24 cellular contexts compared by ENCODE assay signal in genomic region chr10:63600540-63600939, GRCh38.
"Had no signal": no experiment of that assay in that cellular context is flagged by ENCODE, and none has a peak within 500 bp of the region (broad histone marks: within the 10 kb centered on the region; RNA-seq: fewer than 3 reads in every experiment).

No MANE protein-coding gene starts in this region.

- H3K9me3 ChIP-seq: colonic mucosa, esophagus muscularis mucosa, esophagus squamous epithelium, gastrocnemius medialis, gastroesophageal sphincter, heart left ventricle had no signal

- H3K36me3 ChIP-seq: colonic mucosa, gastrocnemius medialis had no signal

- H3K4me3 ChIP-seq: colonic mucosa, coronary artery, dorsolateral prefrontal cortex, esophagus muscularis mucosa, esophagus squamous epithelium, gastrocnemius medialis, gastroesophageal sphincter, heart left ventricle, heart right ventricle had no signal

- ATAC-seq: effector memory CD8-positive, alpha-beta T cell; esophagus mucosa; foreskin keratinocyte; gastrocnemius medialis; gastroesophageal sphincter; heart left ventricle; heart right ventricle had no signal

- H3K4me1 ChIP-seq: colonic mucosa, esophagus squamous epithelium, foreskin keratinocyte had no signal

- H3K27ac ChIP-seq: colonic mucosa, coronary artery, epithelial cell of prostate, esophagus muscularis mucosa, esophagus squamous epithelium, foreskin keratinocyte, gastrocnemius medialis, gastroesophageal sphincter, heart left ventricle, heart right ventricle had no signal

- H3K27me3 ChIP-seq: colonic mucosa, dorsolateral prefrontal cortex, esophagus muscularis mucosa, esophagus squamous epithelium, foreskin keratinocyte, gastrocnemius medialis, gastroesophageal sphincter, heart left ventricle, heart right ventricle had no signal

- DNase-seq: colonic mucosa; cortex of kidney; dermis blood vessel endothelial cell; dorsolateral prefrontal cortex; effector CD4-positive, alpha-beta T cell; effector CD8-positive, alpha-beta T cell; effector memory CD4-positive, alpha-beta T cell; effector memory CD8-positive, alpha-beta T cell; endodermal cell; erythroblast; esophagus squamous epithelium; foreskin fibroblast; foreskin keratinocyte; foreskin melanocyte; gastrocnemius medialis; glutamatergic neuron; head of caudate nucleus; heart left ventricle; heart right ventricle had no signal
